In genomic region chr3:155352900-155353490, GRCh38 we compare ENCODE assay signal across 9 cellular contexts. TPM values are rescaled to one million over a fixed set of nuclear protein-coding genes. Genes with fewer than 3 reads are reported as not detected.
DNase-seq lines count a peak whose midpoint lies in the region; ATAC-seq and TF ChIP-seq lines count a peak whose summit lies in the region.
"Had no signal": no experiment of that assay in that cellular context is flagged by ENCODE, and none has a peak within 500 bp of the region (broad histone marks: within the 10 kb centered on the region; RNA-seq: fewer than 3 reads in every experiment).

No MANE protein-coding gene starts in this region.

- H3K27me3 ChIP-seq in Loucy (ENCODE audit: insufficient read depth, low read length, poor library complexity, severe bottlenecking) (no peaks in the 10 kb centered on the region), gastroesophageal sphincter (no peaks in the 10 kb centered on the region), stomach (no peaks in the 10 kb centered on the region)

- TF ChIP-seq CTCF in Loucy (conservative IDR thresholded peaks at IDR 0.05; ENCODE audit: low read length) (peak; percentile 76), gastroesophageal sphincter (IDR thresholded peaks at IDR 0.05) (peak; percentile 15 to 56 (median 51)), stomach (IDR thresholded peaks at IDR 0.05) (peak in 4 of 7 experiments; percentile 20 to 55 (median 32))

- H3K79me2 ChIP-seq in Loucy (ENCODE audit: insufficient read depth, low read length): no peaks in the 10 kb centered on the region

- H3K27ac ChIP-seq in SK-N-MC (no peak overlapping the region), gastroesophageal sphincter (no peak overlapping the region), stomach (no peak overlapping the region)

- no peaks in the 10 kb centered on the region for H4K20me1 ChIP-seq in Loucy (ENCODE audit: insufficient read depth, low read length, poor library complexity, severe bottlenecking)

- H3K36me3 ChIP-seq in Loucy (ENCODE audit: insufficient read depth, low read length): no peaks in the 10 kb centered on the region
- H3K36me3 ChIP-seq in SK-N-MC (ENCODE audit: insufficient read depth, low read length): no peaks in the 10 kb centered on the region
- no peaks in the 10 kb centered on the region for H3K36me3 ChIP-seq in gastroesophageal sphincter
- no peaks in the 10 kb centered on the region for H3K36me3 ChIP-seq in stomach

- H3K4me1 ChIP-seq in Loucy (ENCODE audit: insufficient read depth, low read length, poor library complexity, severe bottlenecking) (no peaks in the 10 kb centered on the region), gastroesophageal sphincter (no peaks in the 10 kb centered on the region), stomach (no peaks in the 10 kb centered on the region)

- H3K9me2 ChIP-seq in Loucy (replicated peaks; ENCODE audit: low read depth, low read length): no peaks in the 10 kb centered on the region

- peak overlapping the region; percentile 63; the same call in 1 of the 2 replicates for H2AFZ ChIP-seq in Loucy (ENCODE audit: low read length)

- TF ChIP-seq POLR2A in gastroesophageal sphincter (IDR thresholded peaks at IDR 0.05) (no peak), stomach (IDR thresholded peaks at IDR 0.05) (no peak)

- H3K9me3 ChIP-seq in Loucy (ENCODE audit: insufficient read depth, low read depth, low read length): no peaks in the 10 kb centered on the region
- no peaks in the 10 kb centered on the region for H3K9me3 ChIP-seq in SK-N-MC (ENCODE audit: low read depth, low read length)
- H3K9me3 ChIP-seq in gastroesophageal sphincter: no peaks in the 10 kb centered on the region
- no peaks in the 10 kb centered on the region for H3K9me3 ChIP-seq in stomach

- H3F3A ChIP-seq in Loucy (ENCODE audit: low read depth): no peaks in the 10 kb centered on the region

- ATAC-seq in gastroesophageal sphincter: no peak
- no peak for ATAC-seq in GM18498 (IDR thresholded peaks at IDR 0.05; ENCODE audit: unreplicated experiment)

- H3K4me3 ChIP-seq in Loucy (ENCODE audit: low read length, poor library complexity, severe bottlenecking): no peak overlapping the region
- no peak overlapping the region for H3K4me3 ChIP-seq in SK-N-MC
- no peak overlapping the region for H3K4me3 ChIP-seq in gastroesophageal sphincter
- no peak overlapping the region for H3K4me3 ChIP-seq in stomach

- no peak overlapping the region for H3K4me2 ChIP-seq in Loucy (ENCODE audit: low read depth, low read length, poor library complexity, severe bottlenecking)

- intact Hi-C loops in stomach (cut with DNase I; ENCODE audit: low total_unique reads): loop anchor here (10.0 kb wide), 1 partner anchor 352 kb away; no protein-coding TSS in a partner anchor

- peak; percentile 12 for DNase-seq in GDM1 (lab: John Stamatoyannopoulos, UW)
- peak; percentile 58 for DNase-seq in SK-N-MC (ENCODE audit: low read depth, low spot score)
- DNase-seq in stomach: no peak
- DNase-seq in activated CD4-positive, alpha-beta T cell treated with anti-CD3 and anti-CD28 coated beads for 1 hour: no peak
- DNase-seq in COLO668 (lab: John Stamatoyannopoulos, UW; ENCODE audit: unreplicated experiment): no peak

- TF ChIP-seq EP300 in gastroesophageal sphincter (IDR thresholded peaks at IDR 0.05): no peak
- no peak for TF ChIP-seq EP300 in stomach (IDR thresholded peaks at IDR 0.05)

- 51 to 57% methylated on average over 5 to 6 of the region's 6 CpGs for WGBS in gastroesophageal sphincter (ENCODE audit: low coverage in 1 of 2), 2 donors
- 52 to 57% (median 56%) methylated on average over 6 of the region's 6 CpGs for WGBS in stomach, 5 donors

- H3K9ac ChIP-seq in Loucy (ENCODE audit: low read depth, low read length, poor library complexity, severe bottlenecking): no peak overlapping the region
- H3K9ac ChIP-seq in SK-N-MC (ENCODE audit: insufficient read length): peak overlapping the region; percentile 11

RNA-seq across cellular contexts. Expression of gene STRIT1, which starts 59.5 kb away (rescaled TPM):
- total RNA-seq in gastroesophageal sphincter: not detected
- total RNA-seq in stomach: not detected
- 1 to 10 TPM in 1 of 3 donors, not detected in 2; 1.4 TPM for polyA plus RNA-seq in stomach
- total RNA-seq: T-helper 2 cell treated with Interferon-gamma antibody and Interleukin-4, amounts not matched to agents 100 ng/mL and 5 ng/mL, for 36 hours had no signal

Comparison
In these comparisons a context has a peak if more than half of its experiments do, and no peak if none do; other contexts are left out.
1. DNase-seq: peak in GDM1 (single experiment) and SK-N-MC (single experiment); none in stomach (single experiment), activated CD4-positive, alpha-beta T cell treated with anti-CD3 and anti-CD28 coated beads for 1 hour (single experiment) and COLO668 (single experiment).
2. Peak in every context shown above with its lines, with median percentiles within 50 percentile points of each other: CTCF ChIP-seq.